In genomic region chr4:39043058-39043696, GRCh38 we compare ENCODE assay signal across 1 cellular context.
TF ChIP-seq lines count a peak whose summit lies in the region.

No MANE protein-coding gene starts in this region.

TF ChIP-seq in HepG2, 621 proteins besides CTCF, POLR2A, EP300 and RAD21 (continued from another document):
- TF ChIP-seq NFE2L1 (CRISPR knock-in tag; IDR thresholded peaks at IDR 0.05; ENCODE audit: borderline replicate concordance) (no peak), CBX2 (IDR thresholded peaks at IDR 0.05; ENCODE audit: low read depth, low read length) (no peak), CBX2 (CRISPR knock-in tag; IDR thresholded peaks at IDR 0.05; ENCODE audit: low read depth) (no peak), SOX5 (CRISPR knock-in tag; IDR thresholded peaks at IDR 0.05; ENCODE audit: borderline replicate concordance) (peak; percentile 94), ELF1 (CRISPR knock-in tag; IDR thresholded peaks at IDR 0.05) (no peak), ZNF12 (CRISPR knock-in tag; IDR thresholded peaks at IDR 0.05) (no peak), ZNF557 (CRISPR knock-in tag; IDR thresholded peaks at IDR 0.05) (no peak), ZNF724P (CRISPR knock-in tag; IDR thresholded peaks at IDR 0.05; ENCODE audit: borderline replicate concordance) (no peak), ZNF17 (CRISPR knock-in tag; IDR thresholded peaks at IDR 0.05) (no peak), SNAPC2 (CRISPR knock-in tag; IDR thresholded peaks at IDR 0.05) (no peak), ZSCAN29 (CRISPR knock-in tag; conservative IDR thresholded peaks at IDR 0.05) (no peak), GPN1 (CRISPR knock-in tag; IDR thresholded peaks at IDR 0.05; ENCODE audit: borderline replicate concordance) (no peak), ZNF570 (CRISPR knock-in tag; IDR thresholded peaks at IDR 0.05; ENCODE audit: borderline replicate concordance) (no peak), MLX (CRISPR knock-in tag; IDR thresholded peaks at IDR 0.05) (0 out of 2 replicates have a peak, but pooled peaks have one; percentile 38), BORCS8-MEF2B (CRISPR knock-in tag; IDR thresholded peaks at IDR 0.05) (no peak), MED1 (CRISPR knock-in tag; IDR thresholded peaks at IDR 0.05) (peak; percentile 61; the same call in 1 of the 2 replicates), AGO2 (optimal IDR thresholded peaks at IDR 0.05; ENCODE audit: low read depth, low read length) (no peak), MTA3 (CRISPR knock-in tag; IDR thresholded peaks at IDR 0.05) (no peak), GABPB1 (CRISPR knock-in tag; IDR thresholded peaks at IDR 0.05) (no peak), SP5 (CRISPR knock-in tag; IDR thresholded peaks at IDR 0.05; ENCODE audit: borderline replicate concordance, low read depth) (peak; percentile 49), WIZ (CRISPR knock-in tag; IDR thresholded peaks at IDR 0.05) (no peak), ZBTB21 (CRISPR knock-in tag; IDR thresholded peaks at IDR 0.05) (no peak), ATRX (CRISPR knock-in tag; IDR thresholded peaks at IDR 0.05; ENCODE audit: borderline replicate concordance) (no peak)
- TF ChIP-seq, protein P1, sequence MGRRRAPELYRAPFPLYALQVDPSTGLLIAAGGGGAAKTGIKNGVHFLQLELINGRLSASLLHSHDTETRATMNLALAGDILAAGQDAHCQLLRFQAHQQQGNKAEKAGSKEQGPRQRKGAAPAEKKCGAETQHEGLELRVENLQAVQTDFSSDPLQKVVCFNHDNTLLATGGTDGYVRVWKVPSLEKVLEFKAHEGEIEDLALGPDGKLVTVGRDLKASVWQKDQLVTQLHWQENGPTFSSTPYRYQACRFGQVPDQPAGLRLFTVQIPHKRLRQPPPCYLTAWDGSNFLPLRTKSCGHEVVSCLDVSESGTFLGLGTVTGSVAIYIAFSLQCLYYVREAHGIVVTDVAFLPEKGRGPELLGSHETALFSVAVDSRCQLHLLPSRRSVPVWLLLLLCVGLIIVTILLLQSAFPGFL (CRISPR knock-in tag; IDR thresholded peaks at IDR 0.05) = no peak
- TF ChIP-seq, protein P2, sequence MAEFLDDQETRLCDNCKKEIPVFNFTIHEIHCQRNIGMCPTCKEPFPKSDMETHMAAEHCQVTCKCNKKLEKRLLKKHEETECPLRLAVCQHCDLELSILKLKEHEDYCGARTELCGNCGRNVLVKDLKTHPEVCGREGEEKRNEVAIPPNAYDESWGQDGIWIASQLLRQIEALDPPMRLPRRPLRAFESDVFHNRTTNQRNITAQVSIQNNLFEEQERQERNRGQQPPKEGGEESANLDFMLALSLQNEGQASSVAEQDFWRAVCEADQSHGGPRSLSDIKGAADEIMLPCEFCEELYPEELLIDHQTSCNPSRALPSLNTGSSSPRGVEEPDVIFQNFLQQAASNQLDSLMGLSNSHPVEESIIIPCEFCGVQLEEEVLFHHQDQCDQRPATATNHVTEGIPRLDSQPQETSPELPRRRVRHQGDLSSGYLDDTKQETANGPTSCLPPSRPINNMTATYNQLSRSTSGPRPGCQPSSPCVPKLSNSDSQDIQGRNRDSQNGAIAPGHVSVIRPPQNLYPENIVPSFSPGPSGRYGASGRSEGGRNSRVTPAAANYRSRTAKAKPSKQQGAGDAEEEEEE (CRISPR knock-in tag; IDR thresholded peaks at IDR 0.05; ENCODE audit: borderline replicate concordance) = no peak
- TF ChIP-seq, protein P3, sequence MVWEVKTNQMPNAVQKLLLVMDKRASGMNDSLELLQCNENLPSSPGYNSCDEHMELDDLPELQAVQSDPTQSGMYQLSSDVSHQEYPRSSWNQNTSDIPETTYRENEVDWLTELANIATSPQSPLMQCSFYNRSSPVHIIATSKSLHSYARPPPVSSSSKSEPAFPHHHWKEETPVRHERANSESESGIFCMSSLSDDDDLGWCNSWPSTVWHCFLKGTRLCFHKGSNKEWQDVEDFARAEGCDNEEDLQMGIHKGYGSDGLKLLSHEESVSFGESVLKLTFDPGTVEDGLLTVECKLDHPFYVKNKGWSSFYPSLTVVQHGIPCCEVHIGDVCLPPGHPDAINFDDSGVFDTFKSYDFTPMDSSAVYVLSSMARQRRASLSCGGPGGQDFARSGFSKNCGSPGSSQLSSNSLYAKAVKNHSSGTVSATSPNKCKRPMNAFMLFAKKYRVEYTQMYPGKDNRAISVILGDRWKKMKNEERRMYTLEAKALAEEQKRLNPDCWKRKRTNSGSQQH (CRISPR knock-in tag; IDR thresholded peaks at IDR 0.05; ENCODE audit: low read depth) = no peak
- TF ChIP-seq, protein P4, sequence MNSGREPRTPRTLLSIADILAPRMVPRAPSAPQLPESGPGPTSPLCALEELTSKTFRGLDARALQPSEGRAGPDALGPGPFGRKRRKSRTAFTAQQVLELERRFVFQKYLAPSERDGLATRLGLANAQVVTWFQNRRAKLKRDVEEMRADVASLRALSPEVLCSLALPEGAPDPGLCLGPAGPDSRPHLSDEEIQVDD (CRISPR knock-in tag; IDR thresholded peaks at IDR 0.05; ENCODE audit: borderline replicate concordance) = no peak
- TF ChIP-seq, protein P5, sequence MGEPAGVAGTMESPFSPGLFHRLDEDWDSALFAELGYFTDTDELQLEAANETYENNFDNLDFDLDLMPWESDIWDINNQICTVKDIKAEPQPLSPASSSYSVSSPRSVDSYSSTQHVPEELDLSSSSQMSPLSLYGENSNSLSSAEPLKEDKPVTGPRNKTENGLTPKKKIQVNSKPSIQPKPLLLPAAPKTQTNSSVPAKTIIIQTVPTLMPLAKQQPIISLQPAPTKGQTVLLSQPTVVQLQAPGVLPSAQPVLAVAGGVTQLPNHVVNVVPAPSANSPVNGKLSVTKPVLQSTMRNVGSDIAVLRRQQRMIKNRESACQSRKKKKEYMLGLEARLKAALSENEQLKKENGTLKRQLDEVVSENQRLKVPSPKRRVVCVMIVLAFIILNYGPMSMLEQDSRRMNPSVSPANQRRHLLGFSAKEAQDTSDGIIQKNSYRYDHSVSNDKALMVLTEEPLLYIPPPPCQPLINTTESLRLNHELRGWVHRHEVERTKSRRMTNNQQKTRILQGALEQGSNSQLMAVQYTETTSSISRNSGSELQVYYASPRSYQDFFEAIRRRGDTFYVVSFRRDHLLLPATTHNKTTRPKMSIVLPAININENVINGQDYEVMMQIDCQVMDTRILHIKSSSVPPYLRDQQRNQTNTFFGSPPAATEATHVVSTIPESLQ (CRISPR knock-in tag; conservative IDR thresholded peaks at IDR 0.05) = no peak
